ENCODE assay signal across 18 cellular contexts in genomic region chrX:68992998-68993397, GRCh38.
DNase-seq lines count a peak whose midpoint lies in the region; FAIRE-seq and TF ChIP-seq lines count a peak whose summit lies in the region.
"Had no signal": no experiment of that assay in that cellular context is flagged by ENCODE, and none has a peak within 500 bp of the region (broad histone marks: within the 10 kb centered on the region; RNA-seq: fewer than 3 reads in every experiment).

No MANE protein-coding gene starts in this region.

- TF ChIP-seq POLR2A in GM12891 (IDR thresholded peaks at IDR 0.05; ENCODE audit: low read depth, low read length) = no peak

- CTCF ChIA-PET in HEK293T (lab: Yijun Ruan, JAX) = interaction anchor here (1.1 to 1.2 kb wide), 2 partner anchors 9 to 11 kb away, joined by 3 read pairs; no protein-coding TSS in a partner anchor

- H3K4me3 Mint-ChIP-seq in nephron = no peak overlapping the region
- H3K4me3 Mint-ChIP-seq in progenitor cell of endocrine pancreas (ENCODE audit: low read depth) = no peak overlapping the region
- no peak overlapping the region for H3K4me3 Mint-ChIP-seq in HFFc6
- H3K4me3 Mint-ChIP-seq: CD4-positive, alpha-beta T cell; IgD-negative memory B cell had no signal

- H3K4me1 Mint-ChIP-seq in nephron = peaks cover 40% of the 10 kb centered on the region
- peaks cover 22% of the 10 kb centered on the region for H3K4me1 Mint-ChIP-seq in progenitor cell of endocrine pancreas (ENCODE audit: low read depth)
- H3K4me1 Mint-ChIP-seq in HFFc6 (ENCODE audit: low read depth) = peaks cover 11% of the 10 kb centered on the region
- H3K4me1 Mint-ChIP-seq: IgD-negative memory B cell had no signal

- H3K27me3 Mint-ChIP-seq in nephron (ENCODE audit: low read depth) = no peaks in the 10 kb centered on the region
- H3K27me3 Mint-ChIP-seq in progenitor cell of endocrine pancreas = peaks cover 3% of the 10 kb centered on the region
- H3K27me3 Mint-ChIP-seq in HFFc6 (ENCODE audit: insufficient read depth) = peaks cover 2% of the 10 kb centered on the region
- H3K27me3 Mint-ChIP-seq: CD4-positive, alpha-beta T cell had no signal

- peak; percentile 4 for DNase-seq in ELF-1 (ENCODE audit: low read depth, low spot score)
- peak; percentile 1 for DNase-seq in HEK293T (ENCODE audit: extremely low spot score)
- peak; percentile 3 for DNase-seq in progenitor cell of endocrine pancreas (ENCODE audit: low spot score, unreplicated experiment)
- no peak for DNase-seq in NK-92 treated with Interleukin-12 subunit alpha and Interleukin-12 subunit beta, amount 100 ng/mL, for 24 hours (lab: John Stamatoyannopoulos, UW)
- no peak for DNase-seq in HFFc6
- DNase-seq in GM12891 (ENCODE audit: insufficient read length, low spot score) = no peak
- DNase-seq: ACHN; AML-193; CD4-positive, alpha-beta T cell; DMS153; DMS79; GF-D8; KBM-7 had no signal

- FAIRE-seq in GM12891 (lab: Jason Lieb, UNC) = no peak
- FAIRE-seq: A204.1, H1, HepG2 had no signal

- POLR2A ChIA-PET in HEK293T (lab: Yijun Ruan, JAX) = no interaction called here

- H3K36me3 Mint-ChIP-seq in nephron (ENCODE audit: low read depth) = no peaks in the 10 kb centered on the region
- H3K36me3 Mint-ChIP-seq in progenitor cell of endocrine pancreas (ENCODE audit: insufficient read depth) = no peaks in the 10 kb centered on the region
- no peaks in the 10 kb centered on the region for H3K36me3 Mint-ChIP-seq in HFFc6 (ENCODE audit: low read depth)
- H3K36me3 Mint-ChIP-seq: IgD-negative memory B cell had no signal

- H3K9me3 Mint-ChIP-seq in nephron (peaks cover 5% of the 10 kb centered on the region), progenitor cell of endocrine pancreas (ENCODE audit: low read depth) (peaks cover 15% of the 10 kb centered on the region), HFFc6 (no peaks in the 10 kb centered on the region)
- H3K9me3 Mint-ChIP-seq: CD4-positive, alpha-beta T cell; IgD-negative memory B cell had no signal

- H3K27ac Mint-ChIP-seq in nephron (peak overlapping the region in 2 of 3 experiments; percentile 49 to 89), progenitor cell of endocrine pancreas (no peak overlapping the region), HFFc6 (no peak overlapping the region)
- H3K27ac Mint-ChIP-seq: CD4-positive, alpha-beta T cell had no signal

- TF ChIP-seq CTCF in nephron (IDR thresholded peaks at IDR 0.05; ENCODE audit: unreplicated experiment in 3 of 3) (no peak), progenitor cell of endocrine pancreas (IDR thresholded peaks at IDR 0.05; ENCODE audit: unreplicated experiment) (no peak), HFFc6 (IDR thresholded peaks at IDR 0.05) (no peak)

TF ChIP-seq in HEK293T, 16 proteins besides CTCF, POLR2A, EP300 and RAD21:
- TF ChIP-seq NFRKB (IDR thresholded peaks at IDR 0.05) = no peak
- no peak for TF ChIP-seq ARNT (IDR thresholded peaks at IDR 0.05)

TF ChIP-seq in GM12891, 5 proteins besides CTCF, POLR2A, EP300 and RAD21:
- TF ChIP-seq TAF1 (IDR thresholded peaks at IDR 0.05; ENCODE audit: low read depth, low read length) (no peak), POU2F2 (IDR thresholded peaks at IDR 0.05; ENCODE audit: low read depth, low read length) (no peak), SPI1 (IDR thresholded peaks at IDR 0.05; ENCODE audit: low read depth, low read length) (no peak), PAX5 (IDR thresholded peaks at IDR 0.05; ENCODE audit: insufficient read depth, low read length, severe bottlenecking) (no peak)

Comparison
In these comparisons a context has a peak if more than half of its experiments do, and no peak if none do; other contexts are left out.
1. DNase-seq: peak in ELF-1 (single experiment), HEK293T (single experiment) and progenitor cell of endocrine pancreas (single experiment); none in NK-92 treated with Interleukin-12 subunit alpha and Interleukin-12 subunit beta, amount 100 ng/mL, for 24 hours (single experiment), HFFc6 (single experiment) and GM12891 (single experiment).
2. H3K27ac Mint-ChIP-seq: peak in nephron (2 of 3); none in progenitor cell of endocrine pancreas (single experiment) and HFFc6 (single experiment).